ENCODE assay signal across 12 cellular contexts in the genomic region with DNA sequence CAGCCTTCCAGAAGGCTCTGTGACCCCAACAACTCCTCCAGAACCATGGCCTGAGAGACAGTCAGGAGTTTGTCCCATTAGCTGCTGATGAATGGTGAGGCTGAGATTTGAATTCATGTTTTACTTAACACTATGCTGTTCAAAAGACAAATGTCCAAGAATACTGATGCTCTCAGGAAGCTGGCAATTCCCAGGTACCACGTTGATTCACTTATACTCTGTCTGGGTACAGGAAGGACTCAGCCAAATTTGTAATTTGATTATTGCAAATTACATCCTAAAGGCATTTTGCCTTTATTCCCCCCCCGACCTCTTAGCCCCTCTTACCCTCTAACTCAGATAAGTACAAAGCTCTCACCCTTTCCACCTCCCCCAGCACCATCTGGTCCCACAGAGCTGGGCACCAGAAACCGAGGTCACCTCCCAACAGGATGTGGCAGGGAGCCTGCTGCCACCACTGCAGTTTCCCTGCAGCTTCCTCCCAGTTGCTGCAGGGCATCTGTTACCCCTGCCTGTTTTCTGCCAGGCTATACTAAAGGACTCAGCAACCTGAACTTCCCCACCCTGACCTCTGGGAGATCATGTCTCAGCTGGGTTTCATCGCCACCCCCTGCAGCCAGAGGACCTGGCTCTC. TPM values are rescaled to one million over a fixed set of nuclear protein-coding genes. Genes with fewer than 3 reads are reported as not detected.
A peak's percentile ranks its signal among the peaks of the same experiment; 100 is the strongest.
DNase-seq lines count a peak whose midpoint lies in the region; ATAC-seq, FAIRE-seq and TF ChIP-seq lines count a peak whose summit lies in the region.
"Had no signal": no experiment of that assay in that cellular context is flagged by ENCODE, and none has a peak within 500 bp of the region (broad histone marks: within the 10 kb centered on the region; RNA-seq: fewer than 3 reads in every experiment).

No MANE protein-coding gene starts in this region.

- H3K9me3 ChIP-seq in CD8-positive, alpha-beta T cell (ENCODE audit: low read length) = no peaks in the 10 kb centered on the region
- H3K9me3 ChIP-seq in GM12878 (replicated peaks; ENCODE audit: control insufficient read depth, insufficient read depth, low read length) (no peaks in the 10 kb centered on the region), pancreas (no peaks in the 10 kb centered on the region)
- H3K9me3 ChIP-seq: gastroesophageal sphincter had no signal

- H3K36me3 Mint-ChIP-seq in CD8-positive, alpha-beta T cell = peaks cover 4% of the 10 kb centered on the region
- no peaks in the 10 kb centered on the region for H3K36me3 Mint-ChIP-seq in GM23338 (ENCODE audit: low read depth)

- H4K20me1 ChIP-seq in GM23338 (replicated peaks; ENCODE audit: insufficient read depth) (no peaks in the 10 kb centered on the region), GM12878 (ENCODE audit: control insufficient read depth, insufficient read depth) (no peaks in the 10 kb centered on the region)

- H3K4me2 ChIP-seq in GM23338 (no peak overlapping the region), GM12878 (ENCODE audit: control insufficient read depth, insufficient read depth) (no peak overlapping the region)

- H3F3A ChIP-seq in GM23338 (replicated peaks; ENCODE audit: low read depth) = no peaks in the 10 kb centered on the region

- no peak overlapping the region for H3K9ac ChIP-seq in GM12878 (ENCODE audit: control insufficient read depth, insufficient read depth, low read length)

- intact Hi-C loops in CD8-positive, alpha-beta T cell (cut with DNase I, micrococcal nuclease) = no loop called here
- intact Hi-C loops in GM12878 (cut with micrococcal nuclease; ENCODE audit: unreplicated experiment) = no loop called here
- intact Hi-C loops in pancreas (cut with DNase I) = no loop called here

- in situ Hi-C loops in GM12878 (cut with MboI) = no loop called here

- no TSS peak for BruUV-seq in GM12878 (replicated peaks; lab: Mats Ljungman, UMichigan)

- H3K4me1 Mint-ChIP-seq in CD8-positive, alpha-beta T cell (ENCODE audit: low read depth) = peaks cover 25% of the 10 kb centered on the region
- H3K4me1 Mint-ChIP-seq in GM23338 = no peaks in the 10 kb centered on the region

- TF ChIP-seq CTCF in CD8-positive, alpha-beta T cell (IDR thresholded peaks at IDR 0.05) = no peak
- TF ChIP-seq CTCF in GM23338 (conservative IDR thresholded peaks at IDR 0.05; ENCODE audit: low read depth in 2 of 2) (no peak), GM12878 (IDR thresholded peaks at IDR 0.05 in 2 of 3, conservative IDR thresholded peaks at IDR 0.05 in 1 of 3; ENCODE audit: control insufficient read depth in 2 of 3, extremely low read depth in 1 of 3, insufficient read depth in 1 of 3, low read depth in 3 of 3, low read length in 3 of 3) (no peak), pancreas (IDR thresholded peaks at IDR 0.05) (no peak)

- no peak overlapping the region for H3K4me3 ChIP-seq in CD8-positive, alpha-beta T cell (ENCODE audit: low read depth, low read length)
- H3K4me3 ChIP-seq in GM23338 = no peak overlapping the region
- no peak overlapping the region for H3K4me3 ChIP-seq in GM12878
- no peak overlapping the region for H3K4me3 ChIP-seq in pancreas
- H3K4me3 ChIP-seq: cardiac muscle cell, gastroesophageal sphincter had no signal

- RAD21 ChIA-PET in GM12878 (lab: Charles Lee; ENCODE audit: unreplicated experiment) = no interaction called here

- no peak overlapping the region for H3K27ac Mint-ChIP-seq in CD8-positive, alpha-beta T cell
- H3K27ac Mint-ChIP-seq in GM23338 = no peak overlapping the region
- H3K27ac Mint-ChIP-seq: activated naive CD4-positive, alpha-beta T cell treated with anti-CD3 and anti-CD28 coated beads, Interleukin-2, amount 50 U/mL, for 24 hours had no signal

- peaks cover 4% of the 10 kb centered on the region for H3K9me3 Mint-ChIP-seq in CD8-positive, alpha-beta T cell
- H3K9me3 Mint-ChIP-seq in GM23338 = no peaks in the 10 kb centered on the region
- H3K9me3 Mint-ChIP-seq: activated naive CD4-positive, alpha-beta T cell treated with anti-CD3 and anti-CD28 coated beads, Interleukin-2, amount 50 U/mL, for 24 hours had no signal

- TF ChIP-seq POLR2A in GM12878 (IDR thresholded peaks at IDR 0.05; ENCODE audit: low read depth, low read length) = no peak

- no peak for ATAC-seq in CD8-positive, alpha-beta T cell
- ATAC-seq in GM23338 = peak; percentile 47; the same call in 2 of the 3 replicates
- ATAC-seq in GM12878 = peak; percentile 82
- no peak for ATAC-seq in pancreas
- ATAC-seq: gastroesophageal sphincter had no signal

- no peaks in the 10 kb centered on the region for H3K9me2 ChIP-seq in GM23338 (ENCODE audit: insufficient read depth)

- H3K79me2 ChIP-seq in GM23338 (replicated peaks; ENCODE audit: insufficient read depth) (no peaks in the 10 kb centered on the region), GM12878 (ENCODE audit: control insufficient read depth, insufficient read depth, low read length) (no peaks in the 10 kb centered on the region)

- H2AFZ ChIP-seq in GM23338 = no peak overlapping the region; the same call in 1 of the 2 replicates
- no peak overlapping the region for H2AFZ ChIP-seq in GM12878 (ENCODE audit: control insufficient read depth, low read depth, low read length)

- SMC1A ChIA-PET in GM12878 (lab: Charles Lee; ENCODE audit: uncharacterized antibody, unreplicated experiment) = interaction anchor here (1.4 to 1.5 kb wide), 2 partner anchors 11 to 30 kb away, joined by 4 read pairs; no protein-coding TSS in a partner anchor

- 31% methylated on average over 4 of the region's 4 CpGs for WGBS in GM12878 (ENCODE audit: insufficient coverage, insufficient replicate concordance, low lambda C conversion rate, missing lambda C conversion rate)
- 62 to 65% methylated on average over 4 of the region's 4 CpGs for WGBS in pancreas, 2 donors

- no peaks in the 10 kb centered on the region for H3K27me3 Mint-ChIP-seq in CD8-positive, alpha-beta T cell (ENCODE audit: low read depth)
- H3K27me3 Mint-ChIP-seq in GM23338 (ENCODE audit: insufficient read depth, low read depth, poor library complexity) = peaks cover 3% of the 10 kb centered on the region
- H3K27me3 Mint-ChIP-seq: activated naive CD4-positive, alpha-beta T cell treated with anti-CD3 and anti-CD28 coated beads, Interleukin-2, amount 50 U/mL, for 24 hours had no signal

- no peaks in the 10 kb centered on the region for H3K27me3 ChIP-seq in CD8-positive, alpha-beta T cell (ENCODE audit: insufficient read depth, low read length)
- no peaks in the 10 kb centered on the region for H3K27me3 ChIP-seq in GM23338 (ENCODE audit: insufficient read depth)
- H3K27me3 ChIP-seq in GM12878 (replicated peaks in 1 of 2; ENCODE audit: control insufficient read depth in 2 of 2, insufficient read depth in 2 of 2, low read length in 1 of 2) = no peaks in the 10 kb centered on the region
- H3K27me3 ChIP-seq in pancreas = no peaks in the 10 kb centered on the region
- H3K27me3 ChIP-seq: cardiac muscle cell, gastroesophageal sphincter had no signal

- peak overlapping the region; percentile 22 for H3K4me3 Mint-ChIP-seq in CD8-positive, alpha-beta T cell
- no peak overlapping the region for H3K4me3 Mint-ChIP-seq in GM23338
- H3K4me3 Mint-ChIP-seq: activated naive CD4-positive, alpha-beta T cell treated with anti-CD3 and anti-CD28 coated beads, Interleukin-2, amount 50 U/mL, for 24 hours had no signal

- H3K4me1 ChIP-seq in CD8-positive, alpha-beta T cell (ENCODE audit: insufficient read depth, low read length) = peaks cover 13% of the 10 kb centered on the region
- H3K4me1 ChIP-seq in GM23338 (ENCODE audit: insufficient read depth) = no peaks in the 10 kb centered on the region
- H3K4me1 ChIP-seq in GM12878 (ENCODE audit: control insufficient read depth, insufficient read depth, low read length) = no peaks in the 10 kb centered on the region
- H3K4me1 ChIP-seq in pancreas = no peaks in the 10 kb centered on the region
- H3K4me1 ChIP-seq: gastroesophageal sphincter had no signal

- CTCF ChIA-PET in CD8-positive, alpha-beta T cell (lab: Charles Lee) = interaction anchor here (1.2 kb wide), 1 partner anchor 10 kb away, joined by 5 read pairs; no protein-coding TSS in a partner anchor
- CTCF ChIA-PET in GM12878 (lab: Yijun Ruan, JAX) = interaction anchor here (0.7 to 1.1 kb wide), 2 partner anchors 34 to 340 kb away, joined by 3 to 4 read pairs; no protein-coding TSS in a partner anchor

- FAIRE-seq in GM12878 (lab: Jason Lieb, UNC) (no peak), urothelium cell line (lab: Jason Lieb, UNC) (no peak), pancreas (lab: Jason Lieb, UNC) (no peak)

- POLR2A ChIA-PET in CD8-positive, alpha-beta T cell (lab: Charles Lee) = no interaction called here
- POLR2A ChIA-PET in GM12878 (lab: Charles Lee) = interaction anchor here (0.5 to 0.6 kb wide), 2 partner anchors 30 to 495 kb away, joined by 3 to 9 read pairs; no protein-coding TSS in a partner anchor

- peak in 1 of 7 experiments; percentile 23 for DNase-seq in CD8-positive, alpha-beta T cell
- DNase-seq in GM23338 (ENCODE audit: low spot score) = no peak
- DNase-seq in NCI-H69 (lab: John Stamatoyannopoulos, UW) = peak; percentile 77
- DNase-seq in GM12878 (ENCODE audit: low read depth, low spot score) = no peak
- DNase-seq in urothelium cell line (ENCODE audit: low spot score) = no peak
- DNase-seq in pancreas = no peak
- no peak for DNase-seq in NCI-H526 treated with DMSO at 0.1 percent for 48 hours (lab: John Stamatoyannopoulos, UW)
- no peak for DNase-seq in NCI-H1417 (lab: John Stamatoyannopoulos, UW)
- DNase-seq: NCI-H2081 treated with DMSO at 0.1 percent for 48 hours had no signal

- H3K27ac ChIP-seq in CD8-positive, alpha-beta T cell (ENCODE audit: low read depth, low read length) = no peak overlapping the region
- H3K27ac ChIP-seq in GM23338 (ENCODE audit: low read depth) (no peak overlapping the region), GM12878 (ENCODE audit: control insufficient read depth, insufficient read depth) (no peak overlapping the region), pancreas (no peak overlapping the region)
- H3K27ac ChIP-seq: cardiac muscle cell, gastroesophageal sphincter had no signal

- H3K36me3 ChIP-seq in CD8-positive, alpha-beta T cell (ENCODE audit: insufficient read depth, low read length) = no peaks in the 10 kb centered on the region
- no peaks in the 10 kb centered on the region for H3K36me3 ChIP-seq in GM23338 (ENCODE audit: insufficient read depth)
- no peaks in the 10 kb centered on the region for H3K36me3 ChIP-seq in GM12878 (ENCODE audit: control insufficient read depth in 2 of 2, insufficient read depth in 2 of 2, low read length in 1 of 2)
- H3K36me3 ChIP-seq in pancreas = no peaks in the 10 kb centered on the region
- H3K36me3 ChIP-seq: cardiac muscle cell had no signal

- TF ChIP-seq RAD21 in GM12878 (IDR thresholded peaks at IDR 0.05; ENCODE audit: insufficient read depth, low read depth, low read length) = no peak

- no peak for TF ChIP-seq EP300 in GM12878 (IDR thresholded peaks at IDR 0.05; ENCODE audit: borderline replicate concordance in 1 of 2, control insufficient read depth in 1 of 2, low read depth in 2 of 2, low read length in 2 of 2)

RNA-seq across cellular contexts. Expression of a gene that starts 33.6 kb away (rescaled TPM):
- total RNA-seq in CD8-positive, alpha-beta T cell = 10 to 100 TPM; 33.7 to 36.0 TPM
- 29.5 and 45.4 TPM in 2 replicates for total RNA-seq in GM23338 (2014; rRNA removed; shearing (Covaris generic))
- polyA plus RNA-seq in GM23338 (2016; fragmentation: Nextera tagmentation; extraction: Ambion mirVana) (9.4 and 9.8 TPM in 2 replicates), GM12878 (2011; rRNA removed) (21.3 and 24.6 TPM in 2 replicates), GM12878 (2014; fragmentation: Illumina TruSeq; extraction: Trizol) (16.0 and 18.7 TPM in 2 replicates), GM12878 (2014; fragmentation: Nextera tagmentation; extraction: Ambion mirVana) (1 to 10 TPM; 6.8 to 9.2 TPM), GM12878 (2014; rRNA removed) (15.4 and 16.4 TPM in 2 replicates), GM12878 (2016; fragmentation: Nextera tagmentation; extraction: Ambion mirVana) (10 to 100 TPM; 12.7 to 13.0 TPM), pancreas (1 to 10 TPM; 2.1 to 6.2 TPM)
- 13.1 and 13.9 TPM in 2 replicates for total RNA-seq in GM12878 (2013; cell fraction: nucleolus; rRNA removed)
- total RNA-seq in GM12878 (2014; rRNA removed) (20.4 and 21.6 TPM in 2 replicates), GM12878 (2014; rRNA removed; fragmentation: Illumina TruSeq; extraction: Trizol) (16.1 and 16.5 TPM in 2 replicates), GM12878 (2021) (15.8 and 17.2 TPM in 2 replicates), pancreas (10 to 100 TPM in 1 of 6 donors, 1 to 10 TPM in 5; 4.5 to 12.0 (median 7.1) TPM)
- polyA plus RNA-seq in GM12878 (2011; ENCODE audit: low read depth) = 7.3 TPM
- polyA plus RNA-seq in GM12878 (2011; cell fraction: cytosol; rRNA removed) = 22.3 and 22.5 TPM in 2 replicates
- polyA plus RNA-seq in GM12878 (2011; cell fraction: nucleus; rRNA removed) = 10.4 and 12.2 TPM in 2 replicates
- polyA plus RNA-seq in GM12878 (2012) = 11.3 and 14.3 TPM in 2 replicates
- polyA minus RNA-seq in GM12878 (2011; rRNA and poly(A)+ RNA removed) = 25.2 and 28.5 TPM in 2 replicates
- 13.7 and 17.6 TPM in 2 replicates for polyA minus RNA-seq in GM12878 (2011; cell fraction: cytosol; rRNA and poly(A)+ RNA removed)
- polyA minus RNA-seq in GM12878 (2011; cell fraction: nucleus; rRNA and poly(A)+ RNA removed) = 7.7 and 14.0 TPM in 2 replicates

RNA-seq across cellular contexts. Expression of a gene that starts 33.7 kb away (rescaled TPM):
- 1 to 10 TPM; 4.1 to 4.9 TPM for total RNA-seq in CD8-positive, alpha-beta T cell
- total RNA-seq in GM23338 (2014; rRNA removed; shearing (Covaris generic)) = 17.8 and 21.2 TPM in 2 replicates
- polyA plus RNA-seq in GM23338 (2016; fragmentation: Nextera tagmentation; extraction: Ambion mirVana) (11.6 and 15.1 TPM in 2 replicates), GM12878 (2011; rRNA removed) (21.2 and 26.0 TPM in 2 replicates), GM12878 (2014; fragmentation: Illumina TruSeq; extraction: Trizol) (21.5 and 29.3 TPM in 2 replicates), GM12878 (2014; fragmentation: Nextera tagmentation; extraction: Ambion mirVana) (10 to 100 TPM; 27.4 to 29.6 TPM), GM12878 (2014; rRNA removed) (17.0 and 19.1 TPM in 2 replicates), GM12878 (2016; fragmentation: Nextera tagmentation; extraction: Ambion mirVana) (10 to 100 TPM; 16.3 to 20.3 TPM), pancreas (1 to 10 TPM; 3.0 to 5.7 TPM)
- 56.0 TPM in 2 replicates for total RNA-seq in GM12878 (2013; cell fraction: nucleolus; rRNA removed)
- total RNA-seq in GM12878 (2014; rRNA removed) (13.8 and 17.2 TPM in 2 replicates), GM12878 (2014; rRNA removed; fragmentation: Illumina TruSeq; extraction: Trizol) (22.1 and 25.9 TPM in 2 replicates), GM12878 (2021) (11.7 and 14.4 TPM in 2 replicates), pancreas (1 to 10 TPM; 4.9 to 9.9 (median 5.2) TPM)
- 10.6 TPM for polyA plus RNA-seq in GM12878 (2011; ENCODE audit: low read depth)
- 18.2 and 18.6 TPM in 2 replicates for polyA plus RNA-seq in GM12878 (2011; cell fraction: cytosol; rRNA removed)
- 11.6 and 13.7 TPM in 2 replicates for polyA plus RNA-seq in GM12878 (2011; cell fraction: nucleus; rRNA removed)
- 10.1 and 13.8 TPM in 2 replicates for polyA plus RNA-seq in GM12878 (2012)
- polyA minus RNA-seq in GM12878 (2011; rRNA and poly(A)+ RNA removed) = 26.3 and 30.0 TPM in 2 replicates
- 7.3 and 11.0 TPM in 2 replicates for polyA minus RNA-seq in GM12878 (2011; cell fraction: cytosol; rRNA and poly(A)+ RNA removed)
- 8.8 and 10.2 TPM in 2 replicates for polyA minus RNA-seq in GM12878 (2011; cell fraction: nucleus; rRNA and poly(A)+ RNA removed)

Comparison
In these comparisons a context has a peak if more than half of its experiments do, and no peak if none do; other contexts are left out.
1. ATAC-seq: peak in GM23338 (single experiment) and GM12878 (single experiment); none in CD8-positive, alpha-beta T cell (single experiment) and pancreas (0 of 4).